Comparison of ENCODE assay signal across 1 cellular context in genomic region chr3:149010504-149010951, GRCh38.
TF ChIP-seq lines count a peak whose summit lies in the region.

No MANE protein-coding gene starts in this region.

TF ChIP-seq in HepG2, 621 proteins besides CTCF, POLR2A, EP300 and RAD21 (continued from another document and continues in another):
- TF ChIP-seq BCLAF1 (IDR thresholded peaks at IDR 0.05) (no peak), WIZ (CRISPR knock-in tag; IDR thresholded peaks at IDR 0.05) (no peak), RNF2 (conservative IDR thresholded peaks at IDR 0.05; ENCODE audit: low read depth) (no peak), CHCHD3 (CRISPR knock-in tag; IDR thresholded peaks at IDR 0.05) (no peak), ATRX (CRISPR knock-in tag; IDR thresholded peaks at IDR 0.05; ENCODE audit: borderline replicate concordance) (no peak), CEBPB (IDR thresholded peaks at IDR 0.05; ENCODE audit: borderline replicate concordance, low read depth, low read length) (no peak), ZNF503 (CRISPR knock-in tag; IDR thresholded peaks at IDR 0.05) (no peak), FOXA3 (CRISPR knock-in tag; IDR thresholded peaks at IDR 0.05) (0 out of 2 replicates have a peak, but pooled peaks have one; percentile 29), RBM39 (IDR thresholded peaks at IDR 0.05; ENCODE audit: low read depth, low read length, poor library complexity, severe bottlenecking) (no peak), TIGD3 (CRISPR knock-in tag; IDR thresholded peaks at IDR 0.05; ENCODE audit: borderline replicate concordance) (no peak), THAP8 (CRISPR knock-in tag; IDR thresholded peaks at IDR 0.05; ENCODE audit: borderline replicate concordance) (no peak), MYPOP (CRISPR knock-in tag; IDR thresholded peaks at IDR 0.05) (no peak), MIER3 (CRISPR knock-in tag; IDR thresholded peaks at IDR 0.05; ENCODE audit: borderline replicate concordance) (no peak), MTA3 (CRISPR knock-in tag; IDR thresholded peaks at IDR 0.05) (no peak), CBX1 (IDR thresholded peaks at IDR 0.05; ENCODE audit: low read depth) (no peak), ZNF777 (CRISPR knock-in tag; IDR thresholded peaks at IDR 0.05) (no peak), FOXO1 (CRISPR knock-in tag; IDR thresholded peaks at IDR 0.05) (peak; percentile 25; the same call in 1 of the 2 replicates), FUBP1 (CRISPR knock-in tag; IDR thresholded peaks at IDR 0.05; ENCODE audit: borderline replicate concordance) (no peak), MIXL1 (CRISPR knock-in tag; IDR thresholded peaks at IDR 0.05) (peak; percentile 43; the same call in 1 of the 2 replicates), MTA1 (CRISPR knock-in tag; IDR thresholded peaks at IDR 0.05; ENCODE audit: borderline replicate concordance) (no peak), ZNF263 (CRISPR knock-in tag; IDR thresholded peaks at IDR 0.05) (no peak), RFX5 (IDR thresholded peaks at IDR 0.05; ENCODE audit: low read depth, low read length) (no peak), ETV6 (CRISPR knock-in tag; conservative IDR thresholded peaks at IDR 0.05) (no peak), POLR2AphosphoS2 (IDR thresholded peaks at IDR 0.05; ENCODE audit: low read depth, low read length) (no peak), MLXIP (CRISPR knock-in tag; IDR thresholded peaks at IDR 0.05; ENCODE audit: borderline replicate concordance) (no peak), SIX4 (CRISPR knock-in tag; IDR thresholded peaks at IDR 0.05) (peak; percentile 93), BHLHE40 (IDR thresholded peaks at IDR 0.05; ENCODE audit: low read length) (peak; percentile 50; the same call in 1 of the 2 replicates), ZNF354B (CRISPR knock-in tag; IDR thresholded peaks at IDR 0.05) (no peak), REL (CRISPR knock-in tag; conservative IDR thresholded peaks at IDR 0.05) (no peak), ZKSCAN5 (CRISPR knock-in tag; IDR thresholded peaks at IDR 0.05) (no peak), ZNF740 (CRISPR knock-in tag; IDR thresholded peaks at IDR 0.05) (no peak), FOXK2 (IDR thresholded peaks at IDR 0.05) (no peak), CREM (IDR thresholded peaks at IDR 0.05) (peak; percentile 52; the same call in 1 of the 2 replicates), CREM (CRISPR knock-in tag; IDR thresholded peaks at IDR 0.05) (no peak), ZNF562 (CRISPR knock-in tag; IDR thresholded peaks at IDR 0.05; ENCODE audit: borderline replicate concordance) (no peak), TOE1 (CRISPR knock-in tag; IDR thresholded peaks at IDR 0.05) (no peak), NBN (conservative IDR thresholded peaks at IDR 0.05) (no peak), PATZ1 (CRISPR knock-in tag; IDR thresholded peaks at IDR 0.05) (no peak), NR2F1 (CRISPR knock-in tag; IDR thresholded peaks at IDR 0.05) (peak; percentile 27 to 55; a peak in 1 of 4 replicates), ZNF510 (CRISPR knock-in tag; IDR thresholded peaks at IDR 0.05; ENCODE audit: low read depth) (no peak), BORCS8-MEF2B (CRISPR knock-in tag; IDR thresholded peaks at IDR 0.05) (no peak), ZNF639 (CRISPR knock-in tag; conservative IDR thresholded peaks at IDR 0.05) (no peak), ZNF383 (CRISPR knock-in tag; IDR thresholded peaks at IDR 0.05; ENCODE audit: borderline replicate concordance) (no peak), SALL2 (CRISPR knock-in tag; IDR thresholded peaks at IDR 0.05) (no peak), ZFP37 (CRISPR knock-in tag; IDR thresholded peaks at IDR 0.05; ENCODE audit: borderline replicate concordance) (no peak), ZNF160 (CRISPR knock-in tag; IDR thresholded peaks at IDR 0.05) (no peak), SIN3B (IDR thresholded peaks at IDR 0.05; ENCODE audit: low read length) (no peak), MBNL3 (CRISPR knock-in tag; conservative IDR thresholded peaks at IDR 0.05) (no peak), ZNF589 (CRISPR knock-in tag; conservative IDR thresholded peaks at IDR 0.05) (0 out of 2 replicates have a peak, but pooled peaks have one; percentile 14), KAT7 (CRISPR knock-in tag; IDR thresholded peaks at IDR 0.05; ENCODE audit: borderline replicate concordance) (no peak; the same call in 1 of the 2 replicates), GATAD1 (CRISPR knock-in tag; IDR thresholded peaks at IDR 0.05) (no peak), ZNF878 (CRISPR knock-in tag; IDR thresholded peaks at IDR 0.05) (no peak), ZNF44 (CRISPR knock-in tag; IDR thresholded peaks at IDR 0.05) (no peak)
